In genomic region chr3:119352235-119352634, GRCh38 we compare ENCODE assay signal across 8 cellular contexts. TPM values are rescaled to one million over a fixed set of nuclear protein-coding genes. Genes with fewer than 3 reads are reported as not detected.
DNase-seq lines count a peak whose midpoint lies in the region; ATAC-seq and TF ChIP-seq lines count a peak whose summit lies in the region.

No MANE protein-coding gene starts in this region.

- no peaks in the 10 kb centered on the region for H4K20me1 ChIP-seq in DOHH2 (ENCODE audit: control insufficient read depth, insufficient read depth, low read depth, low read length)

- no peaks in the 10 kb centered on the region for H3K9me2 ChIP-seq in DOHH2 (replicated peaks; ENCODE audit: control insufficient read depth, low read length)

- H3K4me3 Mint-ChIP-seq in activated T-cell treated with anti-CD3 and anti-CD28 coated beads, Interleukin-2, amount 50 U/mL, for 72 hours = peak overlapping the region; percentile 4 to 34
- H3K4me3 Mint-ChIP-seq in naive thymus-derived CD4-positive, alpha-beta T cell = peak overlapping the region; percentile 9 to 64 (median 48)

- H3K36me3 ChIP-seq in DOHH2 (ENCODE audit: control insufficient read depth, low read length) = no peaks in the 10 kb centered on the region
- H3K36me3 ChIP-seq in naive thymus-derived CD4-positive, alpha-beta T cell (ENCODE audit: control insufficient read depth in 2 of 3, insufficient read depth in 3 of 3, low read length in 3 of 3) = no peaks in the 10 kb centered on the region

- H3K27me3 ChIP-seq in DOHH2 (ENCODE audit: control insufficient read depth, low read length) = peaks cover 24% of the 10 kb centered on the region
- no peaks in the 10 kb centered on the region for H3K27me3 ChIP-seq in naive thymus-derived CD4-positive, alpha-beta T cell (ENCODE audit: control insufficient read depth in 2 of 2, insufficient read depth in 2 of 2, low read length in 2 of 2)

- CTCF ChIA-PET in naive thymus-derived CD4-positive, alpha-beta T cell (lab: Charles Lee) = interaction anchor here (0.6 to 7.8 kb wide), 16 partner anchors 13 to 468 kb away, joined by 3 to 69 read pairs (median 5); partner anchors contain the start of genes ARHGAP31, B4GALT4, IGSF11 and TEX55

- ATAC-seq in GM21526 (IDR thresholded peaks at IDR 0.05; ENCODE audit: low FRiP score, unreplicated experiment) = peak; percentile 97
- ATAC-seq in activated T-cell treated with anti-CD3 and anti-CD28 coated beads, Interleukin-2, amount 50 U/mL, for 72 hours (replicated peaks in 1 of 2) = peak; percentile 95 to 97
- peak; percentile 90 for ATAC-seq in naive thymus-derived CD4-positive, alpha-beta T cell

- no peaks in the 10 kb centered on the region for H3K27me3 Mint-ChIP-seq in activated T-cell treated with anti-CD3 and anti-CD28 coated beads, Interleukin-2, amount 50 U/mL, for 72 hours (ENCODE audit: low read depth)
- peaks cover 0 to 18% (median 0%) of the 10 kb centered on the region in 5 donors for H3K27me3 Mint-ChIP-seq in naive thymus-derived CD4-positive, alpha-beta T cell

- H3K27ac Mint-ChIP-seq in activated T-cell treated with anti-CD3 and anti-CD28 coated beads, Interleukin-2, amount 50 U/mL, for 72 hours = peak overlapping the region; percentile 13
- peak overlapping the region; percentile 10 to 81 (median 41) for H3K27ac Mint-ChIP-seq in naive thymus-derived CD4-positive, alpha-beta T cell

- H3K9me3 Mint-ChIP-seq in activated T-cell treated with anti-CD3 and anti-CD28 coated beads, Interleukin-2, amount 50 U/mL, for 72 hours = no peaks in the 10 kb centered on the region
- no peaks in the 10 kb centered on the region for H3K9me3 Mint-ChIP-seq in naive thymus-derived CD4-positive, alpha-beta T cell

- H3F3A ChIP-seq in DOHH2 (ENCODE audit: control insufficient read depth, insufficient read depth) = no peaks in the 10 kb centered on the region

- H3K9me3 ChIP-seq in DOHH2 (ENCODE audit: control insufficient read depth, insufficient read depth, low read length) = no peaks in the 10 kb centered on the region
- no peaks in the 10 kb centered on the region for H3K9me3 ChIP-seq in naive thymus-derived CD4-positive, alpha-beta T cell (ENCODE audit: control insufficient read depth in 2 of 3, low read length in 3 of 3)

- peak overlapping the region; percentile 29 for H3K4me2 ChIP-seq in DOHH2 (ENCODE audit: low read length)

- peaks cover 39% of the 10 kb centered on the region for H3K4me1 Mint-ChIP-seq in activated T-cell treated with anti-CD3 and anti-CD28 coated beads, Interleukin-2, amount 50 U/mL, for 72 hours (ENCODE audit: low read depth)
- H3K4me1 Mint-ChIP-seq in naive thymus-derived CD4-positive, alpha-beta T cell = peaks cover 26 to 47% (median 36%) of the 10 kb centered on the region in 7 donors

- intact Hi-C loops in naive thymus-derived CD4-positive, alpha-beta T cell (cut with micrococcal nuclease) = loop anchor here (2.0 to 10.0 kb wide), 3 partner anchors 29 to 467 kb away; no protein-coding TSS in a partner anchor

- peaks cover 17% of the 10 kb centered on the region for H3K4me1 ChIP-seq in DOHH2 (ENCODE audit: control insufficient read depth, low read length)
- peaks cover 0 to 35% of the 10 kb centered on the region in 2 donors for H3K4me1 ChIP-seq in naive thymus-derived CD4-positive, alpha-beta T cell (ENCODE audit: control insufficient read depth in 2 of 2, insufficient read depth in 2 of 2, low read length in 2 of 2)

- H3K4me3 ChIP-seq in DOHH2 (ENCODE audit: low read length) = no peak overlapping the region
- no peak overlapping the region for H3K4me3 ChIP-seq in naive thymus-derived CD4-positive, alpha-beta T cell (ENCODE audit: low read length)

- DNase-seq in KG1 (lab: John Stamatoyannopoulos, UW) (peak; percentile 10), germinal center (ENCODE audit: low spot score) (no peak), NCI-H524 treated with DMSO at 0.1 percent for 48 hours (lab: John Stamatoyannopoulos, UW) (no peak), Ammon's horn (ENCODE audit: low spot score) (no peak)
- peak; percentile 55 to 64 for DNase-seq in activated T-cell treated with anti-CD3 and anti-CD28 coated beads, Interleukin-2, amount 50 U/mL, for 72 hours
- peak in 8 of 9 donors; percentile 24 to 56 (median 40) for DNase-seq in naive thymus-derived CD4-positive, alpha-beta T cell

- no peaks in the 10 kb centered on the region for H3K79me2 ChIP-seq in DOHH2 (ENCODE audit: control insufficient read depth, low read length)

- no peak for TF ChIP-seq CTCF in DOHH2 (IDR thresholded peaks at IDR 0.05; ENCODE audit: low read depth, low read length, poor library complexity, severe bottlenecking)

- POLR2A ChIA-PET in naive thymus-derived CD4-positive, alpha-beta T cell (lab: Charles Lee) = interaction anchor here (1.0 to 2.5 kb wide), 5 partner anchors 12 to 111 kb away, joined by 3 to 19 read pairs (median 7); partner anchors contain the start of genes ARHGAP31 and B4GALT4

- no peak overlapping the region for H3K27ac ChIP-seq in DOHH2 (ENCODE audit: low read depth, low read length)
- no peak overlapping the region for H3K27ac ChIP-seq in naive thymus-derived CD4-positive, alpha-beta T cell (ENCODE audit: low read depth, low read length)

- no peaks in the 10 kb centered on the region for H3K36me3 Mint-ChIP-seq in activated T-cell treated with anti-CD3 and anti-CD28 coated beads, Interleukin-2, amount 50 U/mL, for 72 hours (ENCODE audit: insufficient read depth in 2 of 2)
- no peaks in the 10 kb centered on the region for H3K36me3 Mint-ChIP-seq in naive thymus-derived CD4-positive, alpha-beta T cell

RNA-seq across cellular contexts. Expression of gene ARHGAP31, which starts 58.1 kb away (rescaled TPM):
- total RNA-seq in activated T-cell treated with anti-CD3 and anti-CD28 coated beads, Interleukin-2, amount 50 U/mL, for 72 hours = 10 to 100 TPM; 12.7 to 19.1 TPM
- total RNA-seq in naive thymus-derived CD4-positive, alpha-beta T cell = 10 to 100 TPM in 1 of 5 experiments, 1 to 10 TPM in 4; 3.0 to 11.9 (median 3.1) TPM
- 1 to 10 TPM; 1.2 to 3.0 TPM for polyA plus RNA-seq in naive thymus-derived CD4-positive, alpha-beta T cell

Comparison
In these comparisons a context has a peak if more than half of its experiments do, and no peak if none do; other contexts are left out.
1. DNase-seq: peak in KG1 (single experiment), activated T-cell treated with anti-CD3 and anti-CD28 coated beads, Interleukin-2, amount 50 U/mL, for 72 hours (2 of 2) and naive thymus-derived CD4-positive, alpha-beta T cell (8 of 9); none in germinal center (single experiment), NCI-H524 treated with DMSO at 0.1 percent for 48 hours (single experiment) and Ammon's horn (single experiment).
2. Peak in every context shown above with its lines, with median percentiles within 50 percentile points of each other: ATAC-seq.